ENCODE assay signal across 18 cellular contexts in the genomic region with DNA sequence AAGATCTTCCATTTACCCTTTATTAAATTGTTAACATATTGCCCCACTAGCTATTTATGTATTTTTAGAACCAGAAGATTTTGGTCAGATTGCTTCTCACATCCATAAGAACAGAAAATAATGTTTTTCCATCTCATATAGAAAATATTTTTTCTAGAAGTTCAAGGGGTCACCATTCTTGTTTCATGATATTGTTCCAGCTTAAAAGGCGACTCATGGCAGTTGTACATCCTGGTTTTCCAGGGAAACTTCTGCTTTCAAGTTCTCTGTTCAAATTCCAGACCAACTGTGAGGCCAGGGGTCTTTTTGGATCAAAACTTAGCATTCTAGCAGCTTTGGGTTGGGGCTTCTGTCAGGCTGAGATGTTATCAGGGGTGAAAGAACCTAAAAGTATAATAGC.
"Had no signal": no experiment of that assay in that cellular context is flagged by ENCODE, and none has a peak within 500 bp of the region (broad histone marks: within the 10 kb centered on the region; RNA-seq: fewer than 3 reads in every experiment).

No MANE protein-coding gene starts in this region.

- H3K9ac ChIP-seq: parathyroid adenoma had no signal

- H3K27ac ChIP-seq: esophagus muscularis mucosa, neutrophil, parathyroid adenoma, tibial nerve had no signal

- H3K9me3 ChIP-seq: esophagus muscularis mucosa, neutrophil, tibial nerve had no signal

- H3K4me3 ChIP-seq: esophagus muscularis mucosa, lung, tibial nerve had no signal

- DNase-seq: activated CD4-positive, alpha-beta T cell treated with anti-CD3 and anti-CD28 coated beads, Interleukin-2, amount 10 ng/mL, durations not matched to agents 7 days and 5 days; activated CD8-positive, alpha-beta memory T cell treated with anti-CD3 and anti-CD28 coated beads, Interleukin-2, amount 50 U/mL, for 4 hours; activated naive CD4-positive, alpha-beta T cell treated with anti-CD3 and anti-CD28 coated beads, Interleukin-2, amount 10 ng/mL, durations not matched to agents 7 days and 5 days; activated naive CD8-positive, alpha-beta T cell treated with anti-CD3 and anti-CD28 coated beads, Interleukin-2, amount 50 U/mL, for 24 hours; activated T-cell treated with anti-CD3 and anti-CD28 coated beads, Interleukin-2, amount 50 U/mL, for 4 hours; aorta; cerebellar nuclear complex; effector CD8-positive, alpha-beta T cell; left cardiac atrium; T1000 had no signal

- ATAC-seq: activated naive CD8-positive, alpha-beta T cell treated with anti-CD3 and anti-CD28 coated beads, Interleukin-2, amount 50 U/mL, for 24 hours; activated T-cell treated with anti-CD3 and anti-CD28 coated beads, Interleukin-2, amount 50 U/mL, for 4 hours; left cardiac atrium; natural killer cell treated with Interleukin-12 subunit alpha and Interleukin-12 subunit beta and Interleukin-15 and Interleukin-18, amount 100 ng/mL, for 72 hours had no signal

- FAIRE-seq: bronchial epithelial cell, urothelium cell line had no signal

- H3K4me1 ChIP-seq: parathyroid adenoma had no signal

- H3K36me3 ChIP-seq: esophagus muscularis mucosa, neutrophil, tibial nerve had no signal

- H2AFZ ChIP-seq: parathyroid adenoma had no signal

- H3K27me3 ChIP-seq: esophagus muscularis mucosa, neutrophil, tibial nerve had no signal
